Comparison of ENCODE assay signal across 8 cellular contexts in the genomic region with DNA sequence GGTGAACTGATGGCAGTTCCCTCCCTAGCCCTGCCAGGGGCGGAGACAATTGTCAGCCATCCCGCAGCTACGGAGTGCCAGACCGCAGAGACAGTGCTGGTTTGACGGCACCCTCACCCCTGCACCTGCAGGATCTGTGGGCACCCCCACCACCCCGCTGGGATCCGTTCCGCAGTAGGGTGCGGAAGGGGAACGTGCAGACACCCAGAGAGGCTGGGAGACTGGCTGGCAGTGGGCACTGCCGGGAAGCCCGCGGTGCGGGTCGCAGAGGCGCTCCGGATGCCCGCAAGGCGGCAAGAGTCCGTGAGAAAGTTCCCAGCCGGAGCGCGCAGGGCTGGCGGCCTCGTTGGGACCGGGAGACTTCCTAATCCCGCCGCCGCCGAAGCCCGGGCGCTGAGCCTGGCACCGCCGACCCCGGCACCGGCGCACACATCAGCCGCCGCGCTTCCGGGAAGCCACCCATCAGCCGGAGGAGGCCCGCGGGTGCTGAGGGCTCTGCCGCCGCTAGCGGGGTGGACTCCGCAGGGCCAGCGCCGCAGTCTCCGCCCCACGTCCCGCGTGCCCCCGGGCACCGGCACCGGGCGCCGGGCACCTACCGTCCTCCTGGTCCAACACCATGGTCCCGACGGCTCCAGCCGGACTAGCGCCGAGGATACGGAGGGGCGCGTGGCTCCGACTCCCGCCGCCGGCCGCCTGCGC. TPM values are rescaled to one million over a fixed set of nuclear protein-coding genes. Genes with fewer than 3 reads are reported as not detected.
A peak's percentile ranks its signal among the peaks of the same experiment; 100 is the strongest.
DNase-seq lines count a peak whose midpoint lies in the region; ATAC-seq, FAIRE-seq and TF ChIP-seq lines count a peak whose summit lies in the region.

No MANE protein-coding gene starts in this region.

- H3K4me1 ChIP-seq in kidney (ENCODE audit: control insufficient read depth in 1 of 2, insufficient read depth in 1 of 2, low read depth in 1 of 2, low read length in 2 of 2), result peaks cover 4 to 5% of the 10 kb centered on the region in 2 donors

- H3K4me3 ChIP-seq in kidney (ENCODE audit: low read length in 2 of 2), result peak overlapping the region in 1 of 2 donors; percentile 39

- peaks cover 73 to 85% of the 10 kb centered on the region in 2 donors for H3K27me3 Mint-ChIP-seq in stimulated activated naive B cell treated with anti-CD40 and anti-IgM and Interleukin-4, amounts not matched to agents 10 μg/mL and 1 μg/mL and 100 μg/mL, for 72 hours

- H3K9ac ChIP-seq in kidney (ENCODE audit: low read length in 2 of 2), result no peak overlapping the region

- intact Hi-C loops in kidney (cut with DNase I), result no loop called here

- H3K9me3 ChIP-seq in kidney (ENCODE audit: control insufficient read depth in 1 of 2, low read length in 2 of 2), result no peaks in the 10 kb centered on the region

- FAIRE-seq in kidney (lab: Jason Lieb, UNC), result no peak

- H3K27ac ChIP-seq in kidney (ENCODE audit: low read depth in 2 of 2, low read length in 2 of 2), result no peak overlapping the region

- TF ChIP-seq CTCF in kidney (IDR thresholded peaks at IDR 0.05; ENCODE audit: borderline replicate concordance, extremely low read depth, insufficient read depth) (no peak), GM13976 (IDR thresholded peaks at IDR 0.05; ENCODE audit: borderline replicate concordance, control extremely low read depth, extremely low read depth, insufficient read depth, missing control alignments) (no peak)

- H3K36me3 ChIP-seq in kidney (ENCODE audit: control insufficient read depth in 1 of 2, insufficient read depth in 2 of 2, low read length in 2 of 2), result no peaks in the 10 kb centered on the region

- peak overlapping the region; percentile 17 to 69 for H3K4me3 Mint-ChIP-seq in stimulated activated naive B cell treated with anti-CD40 and anti-IgM and Interleukin-4, amounts not matched to agents 10 μg/mL and 1 μg/mL and 100 μg/mL, for 72 hours

- H3K4me1 Mint-ChIP-seq in stimulated activated naive B cell treated with anti-CD40 and anti-IgM and Interleukin-4, amounts not matched to agents 10 μg/mL and 1 μg/mL and 100 μg/mL, for 72 hours, result peaks cover 9 to 12% of the 10 kb centered on the region in 2 donors

- H3K9me3 Mint-ChIP-seq in activated naive CD4-positive, alpha-beta T cell treated with anti-CD3 and anti-CD28 coated beads, Interleukin-2, amount 50 U/mL, for 72 hours, result no peaks in the 10 kb centered on the region
- H3K9me3 Mint-ChIP-seq in stimulated activated naive B cell treated with anti-CD40 and anti-IgM and Interleukin-4, amounts not matched to agents 10 μg/mL and 1 μg/mL and 100 μg/mL, for 72 hours, result no peaks in the 10 kb centered on the region

- ATAC-seq in activated naive CD4-positive, alpha-beta T cell treated with anti-CD3 and anti-CD28 coated beads, Interleukin-2, amount 50 U/mL, for 72 hours, result peak; percentile 26 to 66
- ATAC-seq in stimulated activated naive B cell treated with anti-CD40 and anti-IgM and Interleukin-4, amounts not matched to agents 10 μg/mL and 1 μg/mL and 100 μg/mL, for 72 hours (replicated peaks), result peak; percentile 44 to 49
- ATAC-seq in HG03135 (IDR thresholded peaks at IDR 0.05; ENCODE audit: unreplicated experiment), result no peak

- in situ Hi-C loops in GM13976 (cut with MboI; ENCODE audit: low sequenced_read_pairs, unreplicated experiment), result no loop called here

- H3K36me3 Mint-ChIP-seq in activated naive CD4-positive, alpha-beta T cell treated with anti-CD3 and anti-CD28 coated beads, Interleukin-2, amount 50 U/mL, for 72 hours, result no peaks in the 10 kb centered on the region
- no peaks in the 10 kb centered on the region for H3K36me3 Mint-ChIP-seq in stimulated activated naive B cell treated with anti-CD40 and anti-IgM and Interleukin-4, amounts not matched to agents 10 μg/mL and 1 μg/mL and 100 μg/mL, for 72 hours

- no peak overlapping the region for H3K27ac Mint-ChIP-seq in activated naive CD4-positive, alpha-beta T cell treated with anti-CD3 and anti-CD28 coated beads, Interleukin-2, amount 50 U/mL, for 72 hours
- no peak overlapping the region for H3K27ac Mint-ChIP-seq in stimulated activated naive B cell treated with anti-CD40 and anti-IgM and Interleukin-4, amounts not matched to agents 10 μg/mL and 1 μg/mL and 100 μg/mL, for 72 hours

- DNase-seq in NCI-H510A treated with DMSO at 0.1 percent for 48 hours (lab: John Stamatoyannopoulos, UW), result peak; percentile 16
- DNase-seq in NCI-H510A (lab: John Stamatoyannopoulos, UW), result no peak
- DNase-seq in activated naive CD4-positive, alpha-beta T cell treated with anti-CD3 and anti-CD28 coated beads, Interleukin-2, amount 50 U/mL, for 72 hours (ENCODE audit: low spot score in 2 of 2), result peak; percentile 44 to 48
- DNase-seq in kidney, result peak; percentile 76
- no peak for DNase-seq in stimulated activated naive B cell treated with anti-CD40 and anti-IgM and Interleukin-4, amounts not matched to agents 10 μg/mL and 1 μg/mL and 100 μg/mL, for 72 hours
- no peak for DNase-seq in GM13976 (ENCODE audit: low spot score)
- no peak for DNase-seq in GOT3 (lab: John Stamatoyannopoulos, UW)

RNA-seq across cellular contexts. Expression of gene LMO1, which starts 4.3 kb away (rescaled TPM):
- not detected for total RNA-seq in activated naive CD4-positive, alpha-beta T cell treated with anti-CD3 and anti-CD28 coated beads, Interleukin-2, amount 50 U/mL, for 72 hours
- not detected for total RNA-seq in kidney
- polyA plus RNA-seq in kidney (ENCODE audit: insufficient read depth, low read depth, low replicate concordance), result 0.95 TPM

Comparison
In these comparisons a context has a peak if more than half of its experiments do, and no peak if none do; other contexts are left out.
1. DNase-seq: peak in NCI-H510A treated with DMSO at 0.1 percent for 48 hours (single experiment), activated naive CD4-positive, alpha-beta T cell treated with anti-CD3 and anti-CD28 coated beads, Interleukin-2, amount 50 U/mL, for 72 hours (2 of 2) and kidney (single experiment); none in NCI-H510A (single experiment), stimulated activated naive B cell treated with anti-CD40 and anti-IgM and Interleukin-4, amounts not matched to agents 10 μg/mL and 1 μg/mL and 100 μg/mL, for 72 hours (single experiment), GM13976 (single experiment) and GOT3 (single experiment).